1 cellular context compared by ENCODE assay signal in the genomic region with DNA sequence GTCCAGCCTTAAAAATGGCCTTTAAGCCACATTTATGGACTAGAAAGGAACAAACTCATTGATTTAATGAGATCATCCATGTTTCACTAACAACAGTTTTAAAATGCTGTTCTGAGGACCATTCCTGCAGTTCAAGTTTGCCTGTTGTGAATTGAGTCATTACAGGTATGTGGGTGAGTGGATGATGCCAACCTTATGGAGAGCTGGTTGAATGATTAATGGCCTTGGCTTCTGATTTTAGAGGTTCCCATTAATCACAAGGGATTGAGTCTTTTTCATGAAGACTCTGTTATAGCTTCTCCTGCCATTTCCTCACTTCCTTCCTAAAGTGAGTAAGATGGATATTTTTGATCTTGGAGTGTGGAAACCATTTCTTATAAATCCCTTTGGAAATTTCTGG.
TF ChIP-seq lines count a peak whose summit lies in the region.

No MANE protein-coding gene starts in this region.

TF ChIP-seq in SK-N-SH treated with all-trans-retinoic acid at 6 μM for 48 hours, 23 proteins besides CTCF, POLR2A, EP300 and RAD21 (continued from another document):
- no peak for TF ChIP-seq PATZ1 (CRISPR knock-in tag; IDR thresholded peaks at IDR 0.05; ENCODE audit: borderline replicate concordance)
- no peak for TF ChIP-seq OSR1 (CRISPR knock-in tag; IDR thresholded peaks at IDR 0.05)
- no peak for TF ChIP-seq ZC3H10 (CRISPR knock-in tag; IDR thresholded peaks at IDR 0.05)
